Comparison of ENCODE assay signal across 8 cellular contexts in the genomic region with DNA sequence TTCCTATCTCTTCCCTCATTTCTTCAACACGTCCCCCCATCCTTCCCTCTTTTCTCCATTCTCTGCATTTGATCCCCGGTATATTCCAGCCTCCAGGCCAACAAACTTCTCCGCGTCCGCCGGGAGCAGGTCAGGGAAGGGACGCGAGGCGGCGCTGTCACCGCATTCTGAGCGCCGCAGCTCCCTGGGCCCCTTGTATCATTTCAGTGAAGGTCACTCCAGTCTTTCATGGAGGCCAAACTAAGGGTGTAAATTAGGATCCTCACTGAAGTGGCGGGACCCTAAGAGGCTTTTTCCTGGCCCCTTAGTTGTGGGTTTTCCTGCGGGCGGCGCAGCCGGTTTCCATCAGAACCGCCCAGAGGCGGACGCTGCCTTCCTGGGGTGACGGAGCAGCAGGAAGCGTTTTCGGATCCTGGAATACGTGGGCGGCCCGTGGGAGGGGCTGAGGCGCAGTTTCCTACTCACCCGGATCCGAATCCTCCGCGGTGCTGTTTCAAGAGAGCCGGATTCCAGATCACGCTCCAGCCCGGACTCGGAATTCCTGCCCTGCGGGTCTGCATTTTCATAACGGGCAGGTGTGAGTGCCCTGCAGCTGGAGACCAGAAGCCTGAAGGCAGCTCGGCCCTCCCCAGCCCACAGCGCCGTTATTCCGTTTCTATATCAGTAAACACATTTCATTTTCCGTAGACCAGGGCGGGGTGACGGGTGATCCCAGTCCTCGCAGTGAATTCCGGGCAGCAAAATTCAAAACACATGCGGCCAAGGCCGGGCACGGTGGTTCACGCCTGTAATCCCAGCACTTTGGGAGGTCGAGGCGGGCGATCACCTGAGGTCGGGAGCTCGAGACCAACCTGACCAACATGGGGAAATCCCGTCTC. TPM values are rescaled to one million over a fixed set of nuclear protein-coding genes. Genes with fewer than 3 reads are reported as not detected.
DNase-seq lines count a peak whose midpoint lies in the region; ATAC-seq and TF ChIP-seq lines count a peak whose summit lies in the region.

No MANE protein-coding gene starts in this region.

- H3K27ac Mint-ChIP-seq in activated naive CD4-positive, alpha-beta T cell treated with anti-CD3 and anti-CD28 coated beads for 36 hours = peak overlapping the region; percentile 84
- peak overlapping the region; percentile 40 to 69 (median 56) for H3K27ac Mint-ChIP-seq in nephron

- no peaks in the 10 kb centered on the region for H3K36me3 Mint-ChIP-seq in activated naive CD4-positive, alpha-beta T cell treated with anti-CD3 and anti-CD28 coated beads for 36 hours (ENCODE audit: low read depth)
- H3K36me3 Mint-ChIP-seq in nephron (ENCODE audit: low read depth) = no peaks in the 10 kb centered on the region

- CTCF ChIA-PET in activated naive CD4-positive, alpha-beta T cell treated with anti-CD3 and anti-CD28 coated beads for 36 hours (lab: Charles Lee) = interaction anchor here (0.6 to 5.0 kb wide), 12 partner anchors 23 to 731 kb away, joined by 3 to 44 read pairs (median 5); partner anchors contain the start of gene NCR3

- H3K4me1 Mint-ChIP-seq in activated naive CD4-positive, alpha-beta T cell treated with anti-CD3 and anti-CD28 coated beads for 36 hours (ENCODE audit: low read depth) = peaks cover 42% of the 10 kb centered on the region
- peaks cover 32% of the 10 kb centered on the region for H3K4me1 Mint-ChIP-seq in nephron

- H3K9me3 Mint-ChIP-seq in activated naive CD4-positive, alpha-beta T cell treated with anti-CD3 and anti-CD28 coated beads for 36 hours = no peaks in the 10 kb centered on the region
- H3K9me3 Mint-ChIP-seq in nephron = no peaks in the 10 kb centered on the region

- peak; percentile 78 to 86 (median 82) for TF ChIP-seq CTCF in nephron (IDR thresholded peaks at IDR 0.05; ENCODE audit: unreplicated experiment in 3 of 3)

- intact Hi-C loops in activated naive CD4-positive, alpha-beta T cell treated with anti-CD3 and anti-CD28 coated beads for 36 hours (cut with micrococcal nuclease) = loop anchor here (1.0 to 5.0 kb wide), 3 partner anchors 93 to 262 kb away; partner anchors contain the start of genes C6orf47 and GPANK1

- DNase-seq in DMS79 (lab: John Stamatoyannopoulos, UW) (peak; percentile 24), RPMI8226 (peak; percentile 86), foreskin melanocyte (peak; percentile 88), stromal cell of bone marrow (ENCODE audit: low read depth) (peak; percentile 87)
- peak; percentile 76 for DNase-seq in activated naive CD4-positive, alpha-beta T cell treated with anti-CD3 and anti-CD28 coated beads for 36 hours

- H3K27me3 Mint-ChIP-seq in activated naive CD4-positive, alpha-beta T cell treated with anti-CD3 and anti-CD28 coated beads for 36 hours (ENCODE audit: low read depth) = no peaks in the 10 kb centered on the region
- H3K27me3 Mint-ChIP-seq in nephron (ENCODE audit: low read depth) = peaks cover 43% of the 10 kb centered on the region

- H3K4me3 Mint-ChIP-seq in activated naive CD4-positive, alpha-beta T cell treated with anti-CD3 and anti-CD28 coated beads for 36 hours = peak overlapping the region; percentile 92
- H3K4me3 Mint-ChIP-seq in nephron = peak overlapping the region; percentile 84 to 88 (median 85)

- peak; percentile 48 for ATAC-seq in HG03196 (IDR thresholded peaks at IDR 0.05; ENCODE audit: unreplicated experiment)
- ATAC-seq in GM19397 (IDR thresholded peaks at IDR 0.05; ENCODE audit: unreplicated experiment) = no peak

RNA-seq across cellular contexts. Expression of gene MICA, which starts 3.6 kb away (rescaled TPM):
- 10 to 100 TPM; 10.2 to 10.4 TPM for total RNA-seq in activated naive CD4-positive, alpha-beta T cell treated with anti-CD3 and anti-CD28 coated beads for 36 hours

RNA-seq across cellular contexts. Expression of gene HLA-B, which starts 42.8 kb away (rescaled TPM):
- 1,000 to 10,000 TPM; 3,225 to 3,295 TPM for total RNA-seq in activated naive CD4-positive, alpha-beta T cell treated with anti-CD3 and anti-CD28 coated beads for 36 hours

Comparison
In these comparisons a context has a peak if more than half of its experiments do, and no peak if none do; other contexts are left out.
1. DNase-seq: peak in every context shown above with its lines; median percentile 88 in foreskin melanocyte; 87 in stromal cell of bone marrow; 86 in RPMI8226; 76 in activated naive CD4-positive, alpha-beta T cell treated with anti-CD3 and anti-CD28 coated beads for 36 hours; 24 in DMS79.